In the genomic region with DNA sequence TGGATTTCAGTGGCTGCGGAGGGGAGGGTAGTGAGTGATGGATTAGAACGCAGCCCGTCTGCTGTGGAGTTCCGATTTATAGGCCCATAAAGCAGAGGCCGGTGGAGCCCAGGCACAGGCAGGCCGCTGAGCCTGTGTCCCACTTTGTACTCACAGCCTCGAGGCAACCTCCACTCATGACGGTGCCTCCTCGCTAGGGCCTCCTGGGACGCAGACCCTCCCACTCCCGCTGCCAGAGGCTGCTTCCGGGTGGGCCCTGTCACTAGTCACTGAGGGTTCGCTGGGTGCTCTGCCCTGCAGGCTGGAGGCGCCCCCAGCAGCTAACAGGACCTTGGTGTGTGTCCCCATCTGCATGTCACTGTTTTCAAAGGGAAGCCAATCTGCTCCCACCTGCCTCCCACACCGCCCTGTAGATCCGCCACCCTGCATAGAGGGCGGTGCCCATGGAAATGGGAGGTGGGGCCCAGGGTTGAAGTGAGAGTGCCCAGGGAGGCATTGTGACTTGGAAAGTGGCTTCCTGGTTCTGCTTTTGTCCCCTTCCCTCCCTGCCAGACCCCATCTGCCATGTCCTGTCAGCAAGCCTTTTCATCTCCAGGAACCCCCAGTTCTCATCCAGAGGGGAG, we compare ENCODE assay signal across 19 cellular contexts.
DNase-seq lines count a peak whose midpoint lies in the region; ATAC-seq, FAIRE-seq and TF ChIP-seq lines count a peak whose summit lies in the region.
"Had no signal": no experiment of that assay in that cellular context is flagged by ENCODE, and none has a peak within 500 bp of the region (broad histone marks: within the 10 kb centered on the region; RNA-seq: fewer than 3 reads in every experiment).

No MANE protein-coding gene starts in this region.

- H3K4me1 Mint-ChIP-seq in brain = peaks cover 59% of the 10 kb centered on the region
- H3K4me1 Mint-ChIP-seq in neural progenitor cell = peaks cover 33% of the 10 kb centered on the region
- no peaks in the 10 kb centered on the region for H3K4me1 Mint-ChIP-seq in activated naive CD8-positive, alpha-beta T cell treated with anti-CD3 and anti-CD28 coated beads, Interleukin-2, amount 50 U/mL, for 24 hours
- H3K4me1 Mint-ChIP-seq: CD8-positive, alpha-beta memory T cell had no signal

- no peak overlapping the region for H3K4me2 ChIP-seq in neural progenitor cell
- H3K4me2 ChIP-seq: BLaER1 had no signal

- no peak overlapping the region for H2AFZ ChIP-seq in neural progenitor cell (replicated peaks)
- H2AFZ ChIP-seq: GM23248 had no signal

- H4K20me1 ChIP-seq in neural progenitor cell (ENCODE audit: low read depth) = peaks cover 3% of the 10 kb centered on the region

- H3K4me1 ChIP-seq in neural progenitor cell = peaks cover 39% of the 10 kb centered on the region
- H3K4me1 ChIP-seq: Caco-2 had no signal

- H3K27ac Mint-ChIP-seq in brain (peak overlapping the region in 3 of 5 experiments; percentile 31 to 96 (median 68)), neural progenitor cell (peak overlapping the region; percentile 64)
- H3K27ac Mint-ChIP-seq in activated naive CD8-positive, alpha-beta T cell treated with anti-CD3 and anti-CD28 coated beads, Interleukin-2, amount 50 U/mL, for 24 hours = no peak overlapping the region
- H3K27ac Mint-ChIP-seq: CD8-positive, alpha-beta memory T cell; HFFc6 had no signal

- H3K27ac ChIP-seq in neural progenitor cell = no peak overlapping the region
- H3K27ac ChIP-seq: BLaER1, GM23248 had no signal

- H3K36me3 Mint-ChIP-seq in brain = no peaks in the 10 kb centered on the region
- H3K36me3 Mint-ChIP-seq in neural progenitor cell = no peaks in the 10 kb centered on the region
- H3K36me3 Mint-ChIP-seq in activated naive CD8-positive, alpha-beta T cell treated with anti-CD3 and anti-CD28 coated beads, Interleukin-2, amount 50 U/mL, for 24 hours (ENCODE audit: low read depth) = no peaks in the 10 kb centered on the region
- H3K36me3 Mint-ChIP-seq: CD8-positive, alpha-beta memory T cell had no signal

- peaks cover 12% of the 10 kb centered on the region for H3F3A ChIP-seq in neural progenitor cell (ENCODE audit: low read depth)

- no peaks in the 10 kb centered on the region for H3K79me2 ChIP-seq in neural progenitor cell (ENCODE audit: low read depth)

- H3K36me3 ChIP-seq in neural progenitor cell = no peaks in the 10 kb centered on the region

- H3K4me3 ChIP-seq in neural progenitor cell = no peak overlapping the region
- H3K4me3 ChIP-seq: BLaER1, GM23248 had no signal

- no peak for FAIRE-seq in RCC 7860 (lab: Jason Lieb, UNC)
- FAIRE-seq: GM12892, HepG2 had no signal

- H3K27me3 Mint-ChIP-seq in brain = no peaks in the 10 kb centered on the region
- peaks cover 8% of the 10 kb centered on the region for H3K27me3 Mint-ChIP-seq in neural progenitor cell (ENCODE audit: insufficient read depth, low read depth)
- H3K27me3 Mint-ChIP-seq in activated naive CD8-positive, alpha-beta T cell treated with anti-CD3 and anti-CD28 coated beads, Interleukin-2, amount 50 U/mL, for 24 hours = peaks cover 3% of the 10 kb centered on the region

- H3K9me3 Mint-ChIP-seq in brain = peaks cover 0 to 14% (median 3%) of the 10 kb centered on the region in 5 experiments
- H3K9me3 Mint-ChIP-seq in neural progenitor cell = peaks cover 6% of the 10 kb centered on the region
- H3K9me3 Mint-ChIP-seq in activated naive CD8-positive, alpha-beta T cell treated with anti-CD3 and anti-CD28 coated beads, Interleukin-2, amount 50 U/mL, for 24 hours = peaks cover 1% of the 10 kb centered on the region

- ATAC-seq in activated naive CD8-positive, alpha-beta T cell treated with anti-CD3 and anti-CD28 coated beads, Interleukin-2, amount 50 U/mL, for 24 hours = no peak
- ATAC-seq in GM21390 (IDR thresholded peaks at IDR 0.05; ENCODE audit: unreplicated experiment) = no peak
- ATAC-seq: HepG2 had no signal

- no peaks in the 10 kb centered on the region for H3K9me3 ChIP-seq in neural progenitor cell (ENCODE audit: low read depth)
- H3K9me3 ChIP-seq: Caco-2 had no signal

- DNase-seq in NCI-H748 (lab: John Stamatoyannopoulos, UW; ENCODE audit: unreplicated experiment) (peak; percentile 11), NCI-H748 treated with DMSO at 0.1 percent for 48 hours (lab: John Stamatoyannopoulos, UW) (no peak), neural progenitor cell (ENCODE audit: low spot score) (no peak), RCC 7860 (ENCODE audit: low spot score) (no peak)
- no peak for DNase-seq in activated naive CD8-positive, alpha-beta T cell treated with anti-CD3 and anti-CD28 coated beads, Interleukin-2, amount 50 U/mL, for 24 hours
- DNase-seq: 8988T; AML-193; Caco-2; CD8-positive, alpha-beta memory T cell; DND-41; GDM1; GM23248; H9; HFFc6 had no signal

- H3K9ac ChIP-seq in neural progenitor cell = no peak overlapping the region
- H3K9ac ChIP-seq: BLaER1, GM23248 had no signal

- no peaks in the 10 kb centered on the region for H3K27me3 ChIP-seq in neural progenitor cell
- H3K27me3 ChIP-seq: BLaER1 had no signal

- H3K4me3 Mint-ChIP-seq in brain (no peak overlapping the region), neural progenitor cell (peak overlapping the region; percentile 7)
- no peak overlapping the region for H3K4me3 Mint-ChIP-seq in activated naive CD8-positive, alpha-beta T cell treated with anti-CD3 and anti-CD28 coated beads, Interleukin-2, amount 50 U/mL, for 24 hours
- H3K4me3 Mint-ChIP-seq: CD8-positive, alpha-beta memory T cell; H9; HFFc6 had no signal

- no peak for TF ChIP-seq CTCF in brain (conservative IDR thresholded peaks at IDR 0.05)
- no peak for TF ChIP-seq CTCF in neural progenitor cell (IDR thresholded peaks at IDR 0.05)
